ENCODE assay signal across 7 cellular contexts in genomic region chr19:48325265-48325910, GRCh38. TPM values are rescaled to one million over a fixed set of nuclear protein-coding genes. Genes with fewer than 3 reads are reported as not detected.
DNase-seq lines count a peak whose midpoint lies in the region; ATAC-seq and TF ChIP-seq lines count a peak whose summit lies in the region.

EMP3 (plus strand) TSS chr19:48325552; CDS start chr19:48326845, 1,293 bp downstream.

- TF ChIP-seq CTCF in PC-9 (conservative IDR thresholded peaks at IDR 0.05) (no peak), esophagus squamous epithelium (IDR thresholded peaks at IDR 0.05) (no peak), stomach (IDR thresholded peaks at IDR 0.05) (no peak)

- H3K27ac Mint-ChIP-seq in natural killer cell treated with Interleukin-12 subunit alpha and Interleukin-12 subunit beta and Interleukin-15 and Interleukin-18, amount 100 ng/mL, for 72 hours, result peak within 1 kb of the TSS; percentile 96 to 97

- H3K36me3 ChIP-seq in PC-9 (ENCODE audit: low read depth), result no peaks in the 10 kb centered on the region
- H3K36me3 ChIP-seq in esophagus squamous epithelium, result no peaks in the 10 kb centered on the region
- H3K36me3 ChIP-seq in stomach, result peaks cover 0 to 26% (median 4%) of the 10 kb centered on the region in 4 donors

- POLR2A ChIA-PET in PC-9 (lab: Charles Lee; ENCODE audit: unreplicated experiment), result interaction anchor here (1.1 kb wide), 1 partner anchor 52 kb away, joined by 7 read pairs; no protein-coding TSS in a partner anchor

- no peaks in the 10 kb centered on the region for H4K20me1 ChIP-seq in PC-9 (ENCODE audit: insufficient read depth)

- peaks cover 39% of the 10 kb centered on the region for H3K4me1 ChIP-seq in PC-9 (replicated peaks; ENCODE audit: insufficient read depth)
- peaks cover 20 to 92% (median 49%) of the 10 kb centered on the region in 3 donors for H3K4me1 ChIP-seq in esophagus squamous epithelium
- H3K4me1 ChIP-seq in stomach, result peaks cover 50 to 91% (median 62%) of the 10 kb centered on the region in 4 donors

- TF ChIP-seq EP300 in stomach (IDR thresholded peaks at IDR 0.05), result no peak

- peak within 1 kb of the TSS; percentile 59 for H3K4me2 ChIP-seq in PC-9

- CTCF ChIA-PET in PC-9 (lab: Charles Lee), result interaction anchor here (0.7 kb wide), 1 partner anchor 53 kb away, joined by 15 read pairs; no protein-coding TSS in a partner anchor

- no peak within 1 kb of the TSS for H2AFZ ChIP-seq in PC-9

- TF ChIP-seq POLR2A in esophagus squamous epithelium (IDR thresholded peaks at IDR 0.05), result peak in 2 of 4 donors; percentile 51 to 65
- no peak for TF ChIP-seq POLR2A in stomach (IDR thresholded peaks at IDR 0.05)

- H3K4me3 ChIP-seq in PC-9, result no peak within 1 kb of the TSS; the same call in 1 of the 2 replicates
- peak within 1 kb of the TSS; percentile 21 to 70 (median 48) for H3K4me3 ChIP-seq in esophagus squamous epithelium
- H3K4me3 ChIP-seq in stomach, result peak within 1 kb of the TSS; percentile 51 to 60 (median 54)

- H3K9me3 Mint-ChIP-seq in natural killer cell treated with Interleukin-12 subunit alpha and Interleukin-12 subunit beta and Interleukin-15 and Interleukin-18, amount 100 ng/mL, for 72 hours, result no peaks in the 10 kb centered on the region

- DNase-seq in GM19238 (ENCODE audit: insufficient read length, low spot score), result peak; percentile 49
- peak in 1 of 2 experiments; percentile 76 for DNase-seq in PC-9
- DNase-seq in activated T-cell treated with anti-CD3 and anti-CD28 coated beads, Interleukin-2, amount 50 U/mL, for 1 hour, result peak; percentile 82
- no peak for DNase-seq in esophagus squamous epithelium (lab: John Stamatoyannopoulos, UW)
- DNase-seq in natural killer cell treated with Interleukin-12 subunit alpha and Interleukin-12 subunit beta and Interleukin-15 and Interleukin-18, amount 100 ng/mL, for 72 hours (ENCODE audit: low spot score), result peak; percentile 86
- DNase-seq in stomach, result peak; percentile 69
- no peak for DNase-seq in COLO668 (lab: John Stamatoyannopoulos, UW; ENCODE audit: unreplicated experiment)

- peaks cover 68 to 72% of the 10 kb centered on the region in 2 donors for H3K4me1 Mint-ChIP-seq in natural killer cell treated with Interleukin-12 subunit alpha and Interleukin-12 subunit beta and Interleukin-15 and Interleukin-18, amount 100 ng/mL, for 72 hours (ENCODE audit: low read depth in 2 of 2)

- no peaks in the 10 kb centered on the region for H3K9me3 ChIP-seq in PC-9 (ENCODE audit: insufficient read depth, low read depth)
- no peaks in the 10 kb centered on the region for H3K9me3 ChIP-seq in esophagus squamous epithelium
- H3K9me3 ChIP-seq in stomach, result no peaks in the 10 kb centered on the region

- H3K36me3 Mint-ChIP-seq in natural killer cell treated with Interleukin-12 subunit alpha and Interleukin-12 subunit beta and Interleukin-15 and Interleukin-18, amount 100 ng/mL, for 72 hours, result peaks cover 4% of the 10 kb centered on the region

- H3K4me3 Mint-ChIP-seq in natural killer cell treated with Interleukin-12 subunit alpha and Interleukin-12 subunit beta and Interleukin-15 and Interleukin-18, amount 100 ng/mL, for 72 hours, result peak within 1 kb of the TSS; percentile 95

- peaks cover 47% of the 10 kb centered on the region for H3F3A ChIP-seq in PC-9 (ENCODE audit: insufficient read depth, low read depth)

- intact Hi-C loops in PC-9 (cut with micrococcal nuclease; ENCODE audit: unreplicated experiment), result no loop called here
- intact Hi-C loops in esophagus squamous epithelium (cut with DNase I), result no loop called here
- intact Hi-C loops in stomach (cut with DNase I; ENCODE audit: low total_unique reads), result no loop called here

- no TSS peak for BruUV-seq in PC-9 (replicated peaks; lab: Mats Ljungman, UMichigan)

- 2 to 3% methylated on average over 21 to 22 of the region's 22 CpGs for WGBS in esophagus squamous epithelium, 2 donors
- 2 to 4% (median 2%) methylated on average over 22 of the region's 22 CpGs for WGBS in stomach, 5 donors

- ATAC-seq in natural killer cell treated with Interleukin-12 subunit alpha and Interleukin-12 subunit beta and Interleukin-15 and Interleukin-18, amount 100 ng/mL, for 72 hours, result peak; percentile 25 to 41

- no peaks in the 10 kb centered on the region for H3K9me2 ChIP-seq in PC-9 (ENCODE audit: insufficient read depth)

- H3K27me3 ChIP-seq in PC-9 (ENCODE audit: insufficient read depth, low read depth) (no peaks in the 10 kb centered on the region), esophagus squamous epithelium (no peaks in the 10 kb centered on the region), stomach (no peaks in the 10 kb centered on the region)

- H3K79me2 ChIP-seq in PC-9 (ENCODE audit: low read depth), result no peaks in the 10 kb centered on the region

- no peaks in the 10 kb centered on the region for H3K27me3 Mint-ChIP-seq in natural killer cell treated with Interleukin-12 subunit alpha and Interleukin-12 subunit beta and Interleukin-15 and Interleukin-18, amount 100 ng/mL, for 72 hours

- H3K27ac ChIP-seq in PC-9, result peak within 1 kb of the TSS; percentile 30
- peak within 1 kb of the TSS; percentile 79 to 91 (median 86) for H3K27ac ChIP-seq in esophagus squamous epithelium
- H3K27ac ChIP-seq in stomach, result peak within 1 kb of the TSS; percentile 67 to 93 (median 90)

RNA-seq across cellular contexts. Expression of gene EMP3, which starts in this region (rescaled TPM):
- 29.0 and 56.3 TPM in 2 replicates for total RNA-seq in PC-9 (2021)
- total RNA-seq in esophagus squamous epithelium, result 10 to 100 TPM in 1 of 4 donors, 1 to 10 TPM in 3; 2.0 to 23.7 (median 6.0) TPM
- 100 to 1,000 TPM in 1 of 2 donors, 10 to 100 TPM in 1; 99.4 to 157 TPM for total RNA-seq in natural killer cell treated with Interleukin-12 subunit alpha and Interleukin-12 subunit beta and Interleukin-15 and Interleukin-18, amount 100 ng/mL, for 72 hours
- 10 to 100 TPM in 4 of 5 donors, 1 to 10 TPM in 1; 6.4 to 57.2 (median 27.5) TPM for total RNA-seq in stomach
- 10 to 100 TPM; 46.4 to 61.4 (median 53.7) TPM for polyA plus RNA-seq in stomach

Comparison
In these comparisons a context has a peak if more than half of its experiments do, and no peak if none do; other contexts are left out.
1. DNase-seq: peak in GM19238 (single experiment), activated T-cell treated with anti-CD3 and anti-CD28 coated beads, Interleukin-2, amount 50 U/mL, for 1 hour (single experiment), natural killer cell treated with Interleukin-12 subunit alpha and Interleukin-12 subunit beta and Interleukin-15 and Interleukin-18, amount 100 ng/mL, for 72 hours (single experiment) and stomach (single experiment); none in esophagus squamous epithelium (single experiment) and COLO668 (single experiment).
2. H3K27ac ChIP-seq: peak in every context shown above with its lines; median percentile 90 in stomach; 86 in esophagus squamous epithelium; 30 in PC-9.